Comparison of ENCODE assay signal across 14 cellular contexts in genomic region chr11:78248191-78248590, GRCh38. TPM values are rescaled to one million over a fixed set of nuclear protein-coding genes. Genes with fewer than 3 reads are reported as not detected.
DNase-seq lines count a peak whose midpoint lies in the region; ATAC-seq and TF ChIP-seq lines count a peak whose summit lies in the region.
"Had no signal": no experiment of that assay in that cellular context is flagged by ENCODE, and none has a peak within 500 bp of the region (broad histone marks: within the 10 kb centered on the region; RNA-seq: fewer than 3 reads in every experiment).

No MANE protein-coding gene starts in this region.

- no peaks in the 10 kb centered on the region for H3K27me3 ChIP-seq in GM23248 (replicated peaks; ENCODE audit: insufficient read depth)
- H3K27me3 ChIP-seq: BLaER1 treated with 17β-estradiol and CSF1 and Interleukin-3, amounts not matched to agents 10 nM and 100 nM had no signal

- no peaks in the 10 kb centered on the region for H4K20me1 ChIP-seq in GM23248 (ENCODE audit: insufficient read depth)

- peaks cover 39% of the 10 kb centered on the region for H3F3A ChIP-seq in GM23248 (ENCODE audit: insufficient read depth)

- ATAC-seq in T-helper 17 cell, result no peak
- no peak for ATAC-seq in effector memory CD8-positive, alpha-beta T cell (replicated peaks)

- no peak for TF ChIP-seq CTCF in AG10803 (conservative IDR thresholded peaks at IDR 0.05; ENCODE audit: low read length)
- no peak for TF ChIP-seq CTCF in type B pancreatic cell (conservative IDR thresholded peaks at IDR 0.05)

- H2AFZ ChIP-seq in GM23248, result no peak overlapping the region

- H3K9me2 ChIP-seq in GM23248 (ENCODE audit: insufficient read depth), result no peaks in the 10 kb centered on the region

- H3K27ac Mint-ChIP-seq in T-helper 17 cell, result peak overlapping the region; percentile 0
- no peak overlapping the region for H3K27ac Mint-ChIP-seq in type B pancreatic cell
- H3K27ac Mint-ChIP-seq in effector memory CD8-positive, alpha-beta T cell, result no peak overlapping the region
- H3K27ac Mint-ChIP-seq: CD4-positive, CD25-positive, alpha-beta regulatory T cell had no signal

- no peak overlapping the region for H3K27ac ChIP-seq in GM23248
- H3K27ac ChIP-seq: BLaER1 treated with 17β-estradiol and CSF1 and Interleukin-3, amounts not matched to agents 10 nM and 100 nM; HL-60 had no signal

- H3K9me3 ChIP-seq in GM23248 (ENCODE audit: low read depth), result no peaks in the 10 kb centered on the region
- no peaks in the 10 kb centered on the region for H3K9me3 ChIP-seq in T-helper 17 cell (ENCODE audit: control insufficient read depth, low read length, poor library complexity, severe bottlenecking)
- H3K9me3 ChIP-seq: HAP-1 had no signal

- in situ Hi-C loops in GM23248 (cut with MboI), result no loop called here

- no peaks in the 10 kb centered on the region for H3K79me2 ChIP-seq in GM23248 (ENCODE audit: insufficient read depth)

- no peak overlapping the region for H3K9ac ChIP-seq in GM23248
- H3K9ac ChIP-seq: BLaER1 treated with 17β-estradiol and CSF1 and Interleukin-3, amounts not matched to agents 10 nM and 100 nM had no signal

- DNase-seq in AG10803 (ENCODE audit: low read depth) (peak; percentile 71), GM23248 (peak; percentile 23), T-helper 17 cell (no peak), fibroblast of peridontal ligament (ENCODE audit: extremely low read depth) (peak; percentile 33), type B pancreatic cell (ENCODE audit: extremely low spot score, unreplicated experiment) (no peak), NCI-H510A (lab: John Stamatoyannopoulos, UW) (no peak)
- DNase-seq in effector memory CD8-positive, alpha-beta T cell, result no peak
- DNase-seq in activated CD8-positive, alpha-beta memory T cell treated with anti-CD3 and anti-CD28 coated beads, Interleukin-2, amount 50 U/mL, for 48 hours, result no peak
- DNase-seq: 8988T; CD4-positive, CD25-positive, alpha-beta regulatory T cell; DMS53 had no signal

- H3K27me3 Mint-ChIP-seq in T-helper 17 cell (no peaks in the 10 kb centered on the region), type B pancreatic cell (no peaks in the 10 kb centered on the region)
- no peaks in the 10 kb centered on the region for H3K27me3 Mint-ChIP-seq in effector memory CD8-positive, alpha-beta T cell
- H3K27me3 Mint-ChIP-seq: CD4-positive, CD25-positive, alpha-beta regulatory T cell had no signal

- H3K4me3 Mint-ChIP-seq in T-helper 17 cell, result no peak overlapping the region
- H3K4me3 Mint-ChIP-seq in type B pancreatic cell, result no peak overlapping the region
- H3K4me3 Mint-ChIP-seq in effector memory CD8-positive, alpha-beta T cell, result no peak overlapping the region
- H3K4me3 Mint-ChIP-seq: CD4-positive, CD25-positive, alpha-beta regulatory T cell had no signal

- H3K4me2 ChIP-seq in GM23248 (ENCODE audit: unreplicated experiment), result no peak overlapping the region
- H3K4me2 ChIP-seq: BLaER1 treated with 17β-estradiol and CSF1 and Interleukin-3, amounts not matched to agents 10 nM and 100 nM had no signal

- H3K4me1 Mint-ChIP-seq in T-helper 17 cell, result peaks cover 13% of the 10 kb centered on the region
- no peaks in the 10 kb centered on the region for H3K4me1 Mint-ChIP-seq in type B pancreatic cell (ENCODE audit: unreplicated experiment)
- no peaks in the 10 kb centered on the region for H3K4me1 Mint-ChIP-seq in effector memory CD8-positive, alpha-beta T cell (ENCODE audit: low read depth in 2 of 2)

- no peaks in the 10 kb centered on the region for H3K9me3 Mint-ChIP-seq in type B pancreatic cell
- H3K9me3 Mint-ChIP-seq in effector memory CD8-positive, alpha-beta T cell, result no peaks in the 10 kb centered on the region

- 85 to 87% methylated on average over 3 of the region's 3 CpGs for WGBS in GM23248 (ENCODE audit: low coverage in 1 of 2, low lambda C conversion rate in 2 of 2, missing lambda C conversion rate in 2 of 2), 2 experiments

- H3K36me3 Mint-ChIP-seq in T-helper 17 cell (ENCODE audit: low read depth) (peaks cover 4% of the 10 kb centered on the region), type B pancreatic cell (peaks cover 36% of the 10 kb centered on the region)
- peaks cover 3% of the 10 kb centered on the region for H3K36me3 Mint-ChIP-seq in effector memory CD8-positive, alpha-beta T cell (ENCODE audit: insufficient read depth)

- H3K36me3 ChIP-seq in GM23248 (ENCODE audit: low read depth), result no peaks in the 10 kb centered on the region

- H3K4me3 ChIP-seq in AG10803 (ENCODE audit: low read length), result no peak overlapping the region
- H3K4me3 ChIP-seq in GM23248, result no peak overlapping the region
- H3K4me3 ChIP-seq: BLaER1 treated with 17β-estradiol and CSF1 and Interleukin-3, amounts not matched to agents 10 nM and 100 nM; HAP-1 had no signal

- peaks cover 24% of the 10 kb centered on the region for H3K4me1 ChIP-seq in GM23248 (ENCODE audit: insufficient read depth)

RNA-seq across cellular contexts. Expression of gene USP35, which starts 59.5 kb away (rescaled TPM):
- total RNA-seq in GM23248 (2014; rRNA removed; shearing (Covaris generic)), result 7.0 and 8.9 TPM in 2 replicates
- 2.2 and 2.7 TPM in 2 replicates for polyA plus RNA-seq in GM23248 (2016; fragmentation: Nextera tagmentation; extraction: Ambion mirVana)
- total RNA-seq in T-helper 17 cell (10 to 100 TPM; 10.5 to 13.4 TPM), type B pancreatic cell (ENCODE audit: low replicate concordance) (8.9 and 9.7 TPM in 2 replicates)

RNA-seq across cellular contexts. Expression of gene KCTD21, which starts 59.8 kb away (rescaled TPM):
- 7.5 and 13.1 TPM in 2 replicates for total RNA-seq in GM23248 (2014; rRNA removed; shearing (Covaris generic))
- polyA plus RNA-seq in GM23248 (2016; fragmentation: Nextera tagmentation; extraction: Ambion mirVana), result 5.7 and 7.6 TPM in 2 replicates
- 1 to 10 TPM; 2.4 to 4.0 TPM for total RNA-seq in T-helper 17 cell
- total RNA-seq in type B pancreatic cell (ENCODE audit: low replicate concordance), result 9.7 and 10.7 TPM in 2 replicates

Comparison
In these comparisons a context has a peak if more than half of its experiments do, and no peak if none do; other contexts are left out.
1. DNase-seq: peak in AG10803 (single experiment), GM23248 (single experiment) and fibroblast of peridontal ligament (single experiment); none in T-helper 17 cell (0 of 3), type B pancreatic cell (single experiment), effector memory CD8-positive, alpha-beta T cell (0 of 3), NCI-H510A (single experiment) and activated CD8-positive, alpha-beta memory T cell treated with anti-CD3 and anti-CD28 coated beads, Interleukin-2, amount 50 U/mL, for 48 hours (single experiment).